30 cellular contexts compared by ENCODE assay signal in genomic region chr7:83305027-83305426, GRCh38.
"Had no signal": no experiment of that assay in that cellular context is flagged by ENCODE, and none has a peak within 500 bp of the region (broad histone marks: within the 10 kb centered on the region; RNA-seq: fewer than 3 reads in every experiment).

No MANE protein-coding gene starts in this region.

- H3K79me2 ChIP-seq: hepatocyte, parathyroid adenoma had no signal

- H3K4me1 Mint-ChIP-seq: mesothelial cell of epicardium; naive B cell; neural crest cell; stimulated activated naive B cell treated with anti-CD40 and anti-IgM and Interleukin-4, amounts not matched to agents 10 μg/mL and 1 μg/mL and 100 μg/mL, for 72 hours; stimulated activated naive CD8-positive, alpha-beta T cell treated with anti-CD3 and anti-CD28 coated beads, Interleukin-15, amount 100 ng/mL, for 72 hours had no signal

- DNase-seq: cortex of kidney; effector memory CD8-positive, alpha-beta T cell; erythroblast; esophagus squamous epithelium; foreskin keratinocyte; heart left ventricle; left cardiac atrium; mesenchymal stem cell; mucosa of descending colon; naive B cell; right lobe of liver; small intestine; stimulated activated CD4-positive, alpha-beta T cell treated with anti-CD3 and anti-CD28 coated beads, Interleukin-15, amount 100 ng/mL, for 24 hours; stimulated activated CD4-positive, alpha-beta T cell treated with anti-CD3 and anti-CD28 coated beads, Interleukin-2, amount 100 ng/mL, for 48 hours; stimulated activated naive B cell treated with anti-CD40 and anti-IgM and Interleukin-4, amounts not matched to agents 10 μg/mL and 1 μg/mL and 100 μg/mL, for 72 hours; stimulated activated naive CD8-positive, alpha-beta T cell treated with anti-CD3 and anti-CD28 coated beads, Interleukin-15, amount 100 ng/mL, for 72 hours; thyroid gland; trophoblast cell had no signal

- H3K27ac Mint-ChIP-seq: effector memory CD8-positive, alpha-beta T cell; mesothelial cell of epicardium; naive B cell; natural killer cell treated with Interleukin-12 subunit alpha and Interleukin-12 subunit beta and Interleukin-15 and Interleukin-18, amount 100 ng/mL, for 72 hours; progenitor cell of endocrine pancreas; stimulated activated naive B cell treated with anti-CD40 and anti-IgM and Interleukin-4, amounts not matched to agents 10 μg/mL and 1 μg/mL and 100 μg/mL, for 72 hours; stimulated activated naive CD8-positive, alpha-beta T cell treated with anti-CD3 and anti-CD28 coated beads, Interleukin-15, amount 100 ng/mL, for 72 hours had no signal

- H3K9me3 Mint-ChIP-seq: mesothelial cell of epicardium, neural crest cell had no signal

- H3K27me3 Mint-ChIP-seq: effector memory CD8-positive, alpha-beta T cell; naive B cell; natural killer cell treated with Interleukin-12 subunit alpha and Interleukin-12 subunit beta and Interleukin-15 and Interleukin-18, amount 100 ng/mL, for 72 hours; progenitor cell of endocrine pancreas; stimulated activated naive B cell treated with anti-CD40 and anti-IgM and Interleukin-4, amounts not matched to agents 10 μg/mL and 1 μg/mL and 100 μg/mL, for 72 hours; stimulated activated naive CD8-positive, alpha-beta T cell treated with anti-CD3 and anti-CD28 coated beads, Interleukin-15, amount 100 ng/mL, for 72 hours had no signal

- H3K4me3 ChIP-seq: esophagus squamous epithelium, gastroesophageal sphincter, heart left ventricle, hepatocyte, left lung, mucosa of descending colon, right lobe of liver, thyroid gland, vagina had no signal

- H3K4me3 Mint-ChIP-seq: effector memory CD8-positive, alpha-beta T cell; mesothelial cell of epicardium; naive B cell; natural killer cell treated with Interleukin-12 subunit alpha and Interleukin-12 subunit beta and Interleukin-15 and Interleukin-18, amount 100 ng/mL, for 72 hours; neural crest cell; stimulated activated naive B cell treated with anti-CD40 and anti-IgM and Interleukin-4, amounts not matched to agents 10 μg/mL and 1 μg/mL and 100 μg/mL, for 72 hours; stimulated activated naive CD8-positive, alpha-beta T cell treated with anti-CD3 and anti-CD28 coated beads, Interleukin-15, amount 100 ng/mL, for 72 hours had no signal

- H2AFZ ChIP-seq: hepatocyte, parathyroid adenoma had no signal

- FAIRE-seq: endometrium, islet of Langerhans, small intestine had no signal

- H3K9me3 ChIP-seq: esophagus squamous epithelium, gastroesophageal sphincter, heart left ventricle, mucosa of descending colon, neutrophil, right lobe of liver, thyroid gland, vagina had no signal

- H3K36me3 Mint-ChIP-seq: mesothelial cell of epicardium; naive B cell; stimulated activated naive B cell treated with anti-CD40 and anti-IgM and Interleukin-4, amounts not matched to agents 10 μg/mL and 1 μg/mL and 100 μg/mL, for 72 hours had no signal

- H3K4me1 ChIP-seq: esophagus squamous epithelium, gastroesophageal sphincter, heart left ventricle, left lung, parathyroid adenoma, right lobe of liver, thyroid gland, vagina had no signal

- H3K36me3 ChIP-seq: esophagus squamous epithelium, gastroesophageal sphincter, heart left ventricle, left lung, neutrophil, right lobe of liver, thyroid gland, vagina had no signal

- H3K27me3 ChIP-seq: esophagus squamous epithelium, foreskin keratinocyte, gastroesophageal sphincter, heart left ventricle, hepatocyte, left lung, neutrophil, right lobe of liver, thyroid gland, vagina had no signal

- H3K4me2 ChIP-seq: hepatocyte had no signal

- H3K27ac ChIP-seq: esophagus squamous epithelium, foreskin keratinocyte, gastroesophageal sphincter, heart left ventricle, hepatocyte, left lung, neutrophil, parathyroid adenoma, right lobe of liver, thyroid gland, vagina had no signal

- ATAC-seq: effector memory CD8-positive, alpha-beta T cell; foreskin keratinocyte; gastroesophageal sphincter; heart left ventricle; left cardiac atrium; left lung; mucosa of descending colon; natural killer cell treated with Interleukin-12 subunit alpha and Interleukin-12 subunit beta and Interleukin-15 and Interleukin-18, amount 100 ng/mL, for 72 hours; right lobe of liver; stimulated activated naive B cell treated with anti-CD40 and anti-IgM and Interleukin-4, amounts not matched to agents 10 μg/mL and 1 μg/mL and 100 μg/mL, for 72 hours; stimulated activated naive CD8-positive, alpha-beta T cell treated with anti-CD3 and anti-CD28 coated beads, Interleukin-15, amount 100 ng/mL, for 72 hours had no signal

- H3K9ac ChIP-seq: parathyroid adenoma had no signal
